In the genomic region with DNA sequence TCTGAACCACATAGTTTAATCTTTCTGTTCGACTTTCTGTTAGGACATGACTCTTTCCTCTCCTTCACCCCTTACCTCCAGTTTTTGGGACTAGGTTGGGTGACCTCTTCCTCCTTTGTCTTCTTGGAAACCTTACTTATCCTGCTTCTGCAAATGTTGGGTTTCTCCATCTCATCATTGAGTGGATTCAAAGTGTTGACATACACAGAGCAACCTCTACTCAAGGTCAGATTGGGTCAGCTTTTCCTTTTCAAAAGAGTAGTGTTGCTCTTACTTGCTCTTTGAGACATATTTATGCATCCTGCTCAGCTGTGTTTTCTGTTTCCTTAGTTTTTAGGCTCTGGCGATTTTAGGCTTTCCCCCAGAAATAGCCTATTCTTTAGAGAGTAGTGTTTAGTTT, we compare ENCODE assay signal across 1 cellular context.
TF ChIP-seq lines count a peak whose summit lies in the region.

No MANE protein-coding gene starts in this region.

TF ChIP-seq in GM12878, 131 proteins besides CTCF, POLR2A, EP300 and RAD21:
- TF ChIP-seq MEF2A (IDR thresholded peaks at IDR 0.05; ENCODE audit: insufficient read depth, low read depth, low read length) (no peak), PAX8 (IDR thresholded peaks at IDR 0.05) (no peak), CBFB (IDR thresholded peaks at IDR 0.05; ENCODE audit: low read depth) (no peak), KLF5 (IDR thresholded peaks at IDR 0.05; ENCODE audit: partially characterized antibody) (no peak), RAD51 (IDR thresholded peaks at IDR 0.05) (no peak), NR2F1 (conservative IDR thresholded peaks at IDR 0.05) (no peak), RUNX3 (IDR thresholded peaks at IDR 0.05; ENCODE audit: low read length) (no peak), WRNIP1 (IDR thresholded peaks at IDR 0.05; ENCODE audit: borderline replicate concordance, low read depth, low read length) (no peak), ZZZ3 (IDR thresholded peaks at IDR 0.05; ENCODE audit: control insufficient read depth, insufficient read length, low read depth) (no peak), CEBPB (IDR thresholded peaks at IDR 0.05; ENCODE audit: borderline replicate concordance in 1 of 2, low read depth in 2 of 2, low read length in 2 of 2) (no peak), BCL11A (IDR thresholded peaks at IDR 0.05; ENCODE audit: low read depth, low read length) (no peak), MTA2 (IDR thresholded peaks at IDR 0.05; ENCODE audit: low read depth) (no peak), MTA3 (IDR thresholded peaks at IDR 0.05; ENCODE audit: borderline replicate concordance, low read length) (no peak), ZNF207 (IDR thresholded peaks at IDR 0.05; ENCODE audit: borderline replicate concordance) (no peak), POLR2AphosphoS5 (IDR thresholded peaks at IDR 0.05; ENCODE audit: low read length) (no peak), DPF2 (IDR thresholded peaks at IDR 0.05) (no peak)
- TF ChIP-seq, protein P1, sequence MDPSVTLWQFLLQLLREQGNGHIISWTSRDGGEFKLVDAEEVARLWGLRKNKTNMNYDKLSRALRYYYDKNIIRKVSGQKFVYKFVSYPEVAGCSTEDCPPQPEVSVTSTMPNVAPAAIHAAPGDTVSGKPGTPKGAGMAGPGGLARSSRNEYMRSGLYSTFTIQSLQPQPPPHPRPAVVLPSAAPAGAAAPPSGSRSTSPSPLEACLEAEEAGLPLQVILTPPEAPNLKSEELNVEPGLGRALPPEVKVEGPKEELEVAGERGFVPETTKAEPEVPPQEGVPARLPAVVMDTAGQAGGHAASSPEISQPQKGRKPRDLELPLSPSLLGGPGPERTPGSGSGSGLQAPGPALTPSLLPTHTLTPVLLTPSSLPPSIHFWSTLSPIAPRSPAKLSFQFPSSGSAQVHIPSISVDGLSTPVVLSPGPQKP (IDR thresholded peaks at IDR 0.05; ENCODE audit: low read depth, low read length) = no peak
- TF ChIP-seq, protein P2, sequence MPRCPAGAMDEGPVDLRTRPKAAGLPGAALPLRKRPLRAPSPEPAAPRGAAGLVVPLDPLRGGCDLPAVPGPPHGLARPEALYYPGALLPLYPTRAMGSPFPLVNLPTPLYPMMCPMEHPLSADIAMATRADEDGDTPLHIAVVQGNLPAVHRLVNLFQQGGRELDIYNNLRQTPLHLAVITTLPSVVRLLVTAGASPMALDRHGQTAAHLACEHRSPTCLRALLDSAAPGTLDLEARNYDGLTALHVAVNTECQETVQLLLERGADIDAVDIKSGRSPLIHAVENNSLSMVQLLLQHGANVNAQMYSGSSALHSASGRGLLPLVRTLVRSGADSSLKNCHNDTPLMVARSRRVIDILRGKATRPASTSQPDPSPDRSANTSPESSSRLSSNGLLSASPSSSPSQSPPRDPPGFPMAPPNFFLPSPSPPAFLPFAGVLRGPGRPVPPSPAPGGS (IDR thresholded peaks at IDR 0.05; ENCODE audit: borderline replicate concordance, insufficient read depth, low read depth, low read length, poor library complexity, severe bottlenecking) = no peak
- TF ChIP-seq, protein P3, sequence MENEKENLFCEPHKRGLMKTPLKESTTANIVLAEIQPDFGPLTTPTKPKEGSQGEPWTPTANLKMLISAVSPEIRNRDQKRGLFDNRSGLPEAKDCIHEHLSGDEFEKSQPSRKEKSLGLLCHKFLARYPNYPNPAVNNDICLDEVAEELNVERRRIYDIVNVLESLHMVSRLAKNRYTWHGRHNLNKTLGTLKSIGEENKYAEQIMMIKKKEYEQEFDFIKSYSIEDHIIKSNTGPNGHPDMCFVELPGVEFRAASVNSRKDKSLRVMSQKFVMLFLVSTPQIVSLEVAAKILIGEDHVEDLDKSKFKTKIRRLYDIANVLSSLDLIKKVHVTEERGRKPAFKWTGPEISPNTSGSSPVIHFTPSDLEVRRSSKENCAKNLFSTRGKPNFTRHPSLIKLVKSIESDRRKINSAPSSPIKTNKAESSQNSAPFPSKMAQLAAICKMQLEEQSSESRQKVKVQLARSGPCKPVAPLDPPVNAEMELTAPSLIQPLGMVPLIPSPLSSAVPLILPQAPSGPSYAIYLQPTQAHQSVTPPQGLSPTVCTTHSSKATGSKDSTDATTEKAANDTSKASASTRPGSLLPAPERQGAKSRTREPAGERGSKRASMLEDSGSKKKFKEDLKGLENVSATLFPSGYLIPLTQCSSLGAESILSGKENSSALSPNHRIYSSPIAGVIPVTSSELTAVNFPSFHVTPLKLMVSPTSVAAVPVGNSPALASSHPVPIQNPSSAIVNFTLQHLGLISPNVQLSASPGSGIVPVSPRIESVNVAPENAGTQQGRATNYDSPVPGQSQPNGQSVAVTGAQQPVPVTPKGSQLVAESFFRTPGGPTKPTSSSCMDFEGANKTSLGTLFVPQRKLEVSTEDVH (IDR thresholded peaks at IDR 0.05; ENCODE audit: low read depth, partially characterized antibody) = no peak
